25 cellular contexts compared by ENCODE assay signal in the genomic region with DNA sequence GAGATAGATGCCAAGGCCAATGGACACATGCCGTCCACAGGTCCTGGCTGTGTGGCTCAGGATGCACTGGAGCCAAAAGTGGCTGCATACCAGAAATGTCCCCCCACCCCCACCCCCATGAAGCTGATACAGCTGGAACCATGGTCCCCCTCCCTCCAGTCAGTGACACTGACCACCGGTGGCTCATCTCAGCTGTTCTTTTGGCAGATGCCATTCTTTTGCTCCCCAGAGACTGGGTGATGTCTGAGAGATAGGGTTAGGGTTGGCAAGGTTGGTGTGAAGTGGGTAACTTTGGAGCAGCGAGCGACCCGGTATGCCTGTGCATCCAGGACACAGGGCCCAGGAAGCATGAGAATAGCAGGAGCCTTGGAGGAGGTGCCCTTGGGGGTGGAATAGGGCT.
DNase-seq lines count a peak whose midpoint lies in the region; ATAC-seq and TF ChIP-seq lines count a peak whose summit lies in the region.
"Had no signal": no experiment of that assay in that cellular context is flagged by ENCODE, and none has a peak within 500 bp of the region (broad histone marks: within the 10 kb centered on the region; RNA-seq: fewer than 3 reads in every experiment).

No MANE protein-coding gene starts in this region.

- H3K27me3 ChIP-seq in ascending aorta, result no peaks in the 10 kb centered on the region
- no peaks in the 10 kb centered on the region for H3K27me3 ChIP-seq in transverse colon
- H3K27me3 ChIP-seq: Peyer's patch, thyroid gland had no signal

- peaks cover 11% of the 10 kb centered on the region for H3K27me3 Mint-ChIP-seq in type B pancreatic cell

- H3K9me3 Mint-ChIP-seq in type B pancreatic cell, result peaks cover 9% of the 10 kb centered on the region
- H3K9me3 Mint-ChIP-seq: activated naive CD4-positive, alpha-beta T cell treated with anti-CD3 and anti-CD28 coated beads for 36 hours; GM23338; naive thymus-derived CD4-positive, alpha-beta T cell had no signal

- DNase-seq in activated effector memory CD4-positive, alpha-beta T cell treated with anti-CD3 and anti-CD28 coated beads, Interleukin-2, amount 50 U/mL, for 16 hours, result peak; percentile 41
- DNase-seq in activated effector memory CD4-positive, alpha-beta T cell treated with Interleukin-2 at 50 U/mL for 16 hours, result no peak
- DNase-seq in ascending aorta (ENCODE audit: low spot score in 2 of 2) (no peak), myocyte (ENCODE audit: low read depth) (peak; percentile 93), transverse colon (no peak), type B pancreatic cell (ENCODE audit: extremely low spot score, unreplicated experiment) (no peak), GM19240 (ENCODE audit: insufficient read length, low spot score) (no peak)
- DNase-seq: 8988T; activated CD8-positive, alpha-beta memory T cell treated with anti-CD3 and anti-CD28 coated beads for 24 hours; activated naive CD4-positive, alpha-beta T cell treated with anti-CD3 and anti-CD28 coated beads for 36 hours; activated T-cell treated with anti-CD3 and anti-CD28 coated beads, Interleukin-2, amount 50 U/mL, for 48 hours; COR-L47; cortex of kidney; DND-41; naive thymus-derived CD4-positive, alpha-beta T cell; NCI-H510A; occipital lobe; retina; stimulated activated CD4-positive, alpha-beta T cell treated with anti-CD3 and anti-CD28 coated beads, Interleukin-12 subunit alpha, Interleukin-12 subunit beta, amount 100 ng/mL, for 4 hours; stimulated activated naive CD8-positive, alpha-beta T cell treated with anti-CD3 and anti-CD28 coated beads, Interleukin-15, Interleukin-2, amounts not matched to agents 100 U/mL and 50 U/mL, for 24 hours; T-helper 17 cell; thyroid gland had no signal

- no peak for TF ChIP-seq EP300 in transverse colon (IDR thresholded peaks at IDR 0.05; ENCODE audit: low read depth)

- intact Hi-C loops in ascending aorta (cut with DNase I) (loop anchor here (5.0 to 10.0 kb wide), 3 partner anchors 36 to 51 kb away; no protein-coding TSS in a partner anchor), transverse colon (cut with DNase I; ENCODE audit: low total_unique reads) (no loop called here)

- no peak for ATAC-seq in HG02798 (IDR thresholded peaks at IDR 0.05; ENCODE audit: poor library complexity, unreplicated experiment)
- ATAC-seq: GM23338; stimulated activated naive CD8-positive, alpha-beta T cell treated with anti-CD3 and anti-CD28 coated beads, Interleukin-15, Interleukin-2, amounts not matched to agents 100 U/mL and 50 U/mL, for 24 hours; T-helper 17 cell had no signal

- peaks cover 26 to 81% of the 10 kb centered on the region in 2 donors for H3K4me1 ChIP-seq in ascending aorta
- peaks cover 5 to 70% (median 39%) of the 10 kb centered on the region in 4 donors for H3K4me1 ChIP-seq in transverse colon

- in situ Hi-C loops in transverse colon (cut with MboI; ENCODE audit: low pct_ligation_motif_present in 1 of 4, low pct_unique_long_range_greater_than_20kb in 1 of 4, low sequenced_read_pairs in 3 of 4), result no loop called here

- WGBS in transverse colon (ENCODE audit: low coverage in 1 of 2), 2 donors, result 84% methylated on average over 5 of the region's 5 CpGs; no CpG with 5 or more reads in 1 of the 2 donors

- no peak for TF ChIP-seq POLR2A in transverse colon (IDR thresholded peaks at IDR 0.05)

- no peaks in the 10 kb centered on the region for H3K9me3 ChIP-seq in ascending aorta
- H3K9me3 ChIP-seq in transverse colon, result no peaks in the 10 kb centered on the region
- H3K9me3 ChIP-seq: Peyer's patch, thyroid gland had no signal

- H3K36me3 Mint-ChIP-seq in type B pancreatic cell, result peaks cover 3% of the 10 kb centered on the region
- H3K36me3 Mint-ChIP-seq: naive thymus-derived CD4-positive, alpha-beta T cell had no signal

- H3K4me3 ChIP-seq in ascending aorta, result no peak overlapping the region
- no peak overlapping the region for H3K4me3 ChIP-seq in transverse colon
- H3K4me3 ChIP-seq: GM23338, Peyer's patch, thyroid gland had no signal

- peaks cover 11% of the 10 kb centered on the region for H3K4me1 Mint-ChIP-seq in type B pancreatic cell (ENCODE audit: unreplicated experiment)
- H3K4me1 Mint-ChIP-seq: T-helper 17 cell had no signal

- no peak overlapping the region for H3K27ac Mint-ChIP-seq in type B pancreatic cell
- H3K27ac Mint-ChIP-seq: activated naive CD4-positive, alpha-beta T cell treated with anti-CD3 and anti-CD28 coated beads for 36 hours; GM23338; naive thymus-derived CD4-positive, alpha-beta T cell; T-helper 17 cell had no signal

- H3K36me3 ChIP-seq in ascending aorta, result no peaks in the 10 kb centered on the region
- no peaks in the 10 kb centered on the region for H3K36me3 ChIP-seq in transverse colon
- H3K36me3 ChIP-seq: Peyer's patch, thyroid gland had no signal

- no peak for TF ChIP-seq CTCF in ascending aorta (IDR thresholded peaks at IDR 0.05)
- TF ChIP-seq CTCF in transverse colon (IDR thresholded peaks at IDR 0.05), result no peak
- TF ChIP-seq CTCF in type B pancreatic cell (conservative IDR thresholded peaks at IDR 0.05), result no peak

- H3K27ac ChIP-seq in ascending aorta (peak overlapping the region; percentile 97 to 99), transverse colon (peak overlapping the region in 3 of 4 donors; percentile 81 to 83 (median 81))
- H3K27ac ChIP-seq: thyroid gland had no signal

- H3K4me3 Mint-ChIP-seq in type B pancreatic cell, result no peak overlapping the region
- H3K4me3 Mint-ChIP-seq: activated naive CD4-positive, alpha-beta T cell treated with anti-CD3 and anti-CD28 coated beads for 36 hours; GM23338; naive thymus-derived CD4-positive, alpha-beta T cell; T-helper 17 cell had no signal

Comparison
In these comparisons a context has a peak if more than half of its experiments do, and no peak if none do; other contexts are left out.
1. DNase-seq: peak in activated effector memory CD4-positive, alpha-beta T cell treated with anti-CD3 and anti-CD28 coated beads, Interleukin-2, amount 50 U/mL, for 16 hours (single experiment) and myocyte (single experiment); none in activated effector memory CD4-positive, alpha-beta T cell treated with Interleukin-2 at 50 U/mL for 16 hours (single experiment), ascending aorta (0 of 2), transverse colon (single experiment), type B pancreatic cell (single experiment) and GM19240 (single experiment).